Comparison of ENCODE assay signal across 9 cellular contexts in genomic region chr10:63262674-63263073, GRCh38.
DNase-seq lines count a peak whose midpoint lies in the region; ATAC-seq and TF ChIP-seq lines count a peak whose summit lies in the region.
"Had no signal": no experiment of that assay in that cellular context is flagged by ENCODE, and none has a peak within 500 bp of the region (broad histone marks: within the 10 kb centered on the region; RNA-seq: fewer than 3 reads in every experiment).

No MANE protein-coding gene starts in this region.

- DNase-seq in heart right ventricle = no peak
- DNase-seq in left ventricle myocardium superior = no peak
- no peak for DNase-seq in activated CD8-positive, alpha-beta T cell treated with anti-CD3 and anti-CD28 coated beads, Interleukin-2, amount 10 ng/mL, durations not matched to agents 7 days and 5 days
- DNase-seq in mesothelial cell of epicardium (ENCODE audit: low spot score in 2 of 2, unreplicated experiment in 2 of 2) = no peak
- DNase-seq in upper lobe of right lung = no peak
- DNase-seq in cortex of kidney (lab: John Stamatoyannopoulos, UW) = no peak
- DNase-seq in GM19238 (ENCODE audit: insufficient read length, low spot score) = no peak
- DNase-seq in HAP-1 (ENCODE audit: low spot score in 2 of 2) = no peak
- DNase-seq: activated gamma-delta T cell had no signal

- H3K36me3 Mint-ChIP-seq in activated CD8-positive, alpha-beta T cell treated with anti-CD3 and anti-CD28 coated beads, Interleukin-2, amount 10 ng/mL, durations not matched to agents 7 days and 5 days (ENCODE audit: low read depth) = peaks cover 48% of the 10 kb centered on the region
- peaks cover 17% of the 10 kb centered on the region for H3K36me3 Mint-ChIP-seq in mesothelial cell of epicardium

- H3K4me3 Mint-ChIP-seq in activated CD8-positive, alpha-beta T cell treated with anti-CD3 and anti-CD28 coated beads, Interleukin-2, amount 10 ng/mL, durations not matched to agents 7 days and 5 days = peak overlapping the region; percentile 38
- no peak overlapping the region for H3K4me3 Mint-ChIP-seq in mesothelial cell of epicardium

- intact Hi-C loops in heart right ventricle (cut with DNase I) = loop anchor here in 2 of 10 donors (10.0 kb wide), 2 partner anchors 48 to 262 kb away; partner anchors contain the start of gene REEP3 (in 1 of the 2)
- intact Hi-C loops in left ventricle myocardium superior (cut with micrococcal nuclease) = no loop called here
- intact Hi-C loops in upper lobe of right lung (cut with DNase I) = no loop called here

- H3K27ac Mint-ChIP-seq in activated CD8-positive, alpha-beta T cell treated with anti-CD3 and anti-CD28 coated beads, Interleukin-2, amount 10 ng/mL, durations not matched to agents 7 days and 5 days = peak overlapping the region; percentile 25
- peak overlapping the region; percentile 76 for H3K27ac Mint-ChIP-seq in mesothelial cell of epicardium

- POLR2A ChIA-PET in activated CD8-positive, alpha-beta T cell treated with anti-CD3 and anti-CD28 coated beads, Interleukin-2, amount 10 ng/mL, durations not matched to agents 7 days and 5 days (lab: Charles Lee) = interaction anchor here (1.0 to 1.1 kb wide), 2 partner anchors 26 to 367 kb away, joined by 3 to 4 read pairs; no protein-coding TSS in a partner anchor

- H3K9me3 ChIP-seq in heart right ventricle (no peaks in the 10 kb centered on the region), upper lobe of right lung (no peaks in the 10 kb centered on the region), HAP-1 (no peaks in the 10 kb centered on the region)

- H3K4me3 ChIP-seq in heart right ventricle (no peak overlapping the region), upper lobe of right lung (no peak overlapping the region), HAP-1 (no peak overlapping the region)

- peaks cover 48% of the 10 kb centered on the region for H3K4me1 Mint-ChIP-seq in activated CD8-positive, alpha-beta T cell treated with anti-CD3 and anti-CD28 coated beads, Interleukin-2, amount 10 ng/mL, durations not matched to agents 7 days and 5 days (ENCODE audit: low read depth)
- peaks cover 46% of the 10 kb centered on the region for H3K4me1 Mint-ChIP-seq in mesothelial cell of epicardium

- H3K27me3 ChIP-seq in heart right ventricle = no peaks in the 10 kb centered on the region
- no peaks in the 10 kb centered on the region for H3K27me3 ChIP-seq in upper lobe of right lung
- H3K27me3 ChIP-seq in HAP-1 (ENCODE audit: low read depth) = no peaks in the 10 kb centered on the region

- 58 to 62% methylated on average over 3 of the region's 3 CpGs for WGBS in heart right ventricle, 2 donors

- ATAC-seq in heart right ventricle (no peak), left ventricle myocardium superior (no peak), upper lobe of right lung (no peak)
- ATAC-seq in activated CD8-positive, alpha-beta T cell treated with anti-CD3 and anti-CD28 coated beads, Interleukin-2, amount 10 ng/mL, durations not matched to agents 7 days and 5 days = no peak

- H3K36me3 ChIP-seq in heart right ventricle = peaks cover 0 to 22% (median 0%) of the 10 kb centered on the region in 9 donors
- H3K36me3 ChIP-seq in upper lobe of right lung = no peaks in the 10 kb centered on the region
- H3K36me3 ChIP-seq in HAP-1 (replicated peaks) = no peaks in the 10 kb centered on the region

- TF ChIP-seq CTCF in heart right ventricle (IDR thresholded peaks at IDR 0.05) (no peak), mesothelial cell of epicardium (IDR thresholded peaks at IDR 0.05; ENCODE audit: unreplicated experiment) (no peak), upper lobe of right lung (IDR thresholded peaks at IDR 0.05) (no peak)

- H3K4me1 ChIP-seq in heart right ventricle = peaks cover 0 to 71% (median 60%) of the 10 kb centered on the region in 9 donors
- H3K4me1 ChIP-seq in upper lobe of right lung = peaks cover 69% of the 10 kb centered on the region
- peaks cover 10% of the 10 kb centered on the region for H3K4me1 ChIP-seq in HAP-1

- no peaks in the 10 kb centered on the region for H3K9me3 Mint-ChIP-seq in activated CD8-positive, alpha-beta T cell treated with anti-CD3 and anti-CD28 coated beads, Interleukin-2, amount 10 ng/mL, durations not matched to agents 7 days and 5 days (ENCODE audit: insufficient read depth)
- H3K9me3 Mint-ChIP-seq in mesothelial cell of epicardium = no peaks in the 10 kb centered on the region

- peak overlapping the region in 6 of 10 donors; percentile 9 to 75 (median 28) for H3K27ac ChIP-seq in heart right ventricle
- peak overlapping the region; percentile 39 for H3K27ac ChIP-seq in upper lobe of right lung

- in situ Hi-C loops in HAP-1 (cut with MboI; ENCODE audit: low sequenced_read_pairs) = no loop called here

- CTCF ChIA-PET in activated CD8-positive, alpha-beta T cell treated with anti-CD3 and anti-CD28 coated beads, Interleukin-2, amount 10 ng/mL, durations not matched to agents 7 days and 5 days (lab: Charles Lee) = interaction anchor here (0.8 to 2.7 kb wide), 8 partner anchors 9 to 367 kb away, joined by 3 to 12 read pairs (median 6); no protein-coding TSS in a partner anchor

- H3K27me3 Mint-ChIP-seq in activated CD8-positive, alpha-beta T cell treated with anti-CD3 and anti-CD28 coated beads, Interleukin-2, amount 10 ng/mL, durations not matched to agents 7 days and 5 days (ENCODE audit: low read depth) = no peaks in the 10 kb centered on the region
- no peaks in the 10 kb centered on the region for H3K27me3 Mint-ChIP-seq in mesothelial cell of epicardium (ENCODE audit: low read depth)
